22 cellular contexts compared by ENCODE assay signal in the genomic region with DNA sequence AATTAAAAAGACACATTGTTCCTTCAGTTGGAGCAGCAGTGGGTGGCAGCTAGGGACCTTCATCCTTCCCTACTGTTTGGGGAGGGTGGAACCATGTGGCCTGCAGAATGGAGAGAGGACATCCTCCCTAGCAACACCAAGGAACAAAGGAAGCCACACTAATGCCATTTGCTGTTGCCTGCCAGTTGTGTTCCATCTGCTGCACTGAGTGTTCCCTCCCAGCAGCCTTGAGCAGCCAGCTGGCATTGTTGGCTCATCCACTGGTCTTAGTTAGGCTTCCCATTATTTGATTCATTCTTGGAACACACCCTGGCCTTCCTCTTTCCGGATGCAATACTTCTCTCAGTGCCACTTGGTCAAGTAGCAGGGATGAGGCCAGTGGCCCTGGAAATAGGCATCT. TPM values are rescaled to one million over a fixed set of nuclear protein-coding genes. Genes with fewer than 3 reads are reported as not detected.
DNase-seq lines count a peak whose midpoint lies in the region; ATAC-seq and TF ChIP-seq lines count a peak whose summit lies in the region.
"Had no signal": no experiment of that assay in that cellular context is flagged by ENCODE, and none has a peak within 500 bp of the region (broad histone marks: within the 10 kb centered on the region; RNA-seq: fewer than 3 reads in every experiment).

No MANE protein-coding gene starts in this region.

- TF ChIP-seq CTCF in hepatocyte (IDR thresholded peaks at IDR 0.05; ENCODE audit: poor library complexity), result no peak

- H3K4me3 ChIP-seq in hepatocyte, result no peak overlapping the region
- H3K4me3 ChIP-seq: BLaER1 treated with 17β-estradiol and CSF1 and Interleukin-3, amounts not matched to agents 10 nM and 100 nM; esophagus muscularis mucosa; neural progenitor cell; spleen; upper lobe of right lung had no signal

- DNase-seq in NCI-H2029 (lab: John Stamatoyannopoulos, UW) (peak; percentile 38), NCI-H2029 treated with DMSO at 0.1 percent for 48 hours (lab: John Stamatoyannopoulos, UW) (no peak), NCI-H2196 treated with DMSO at 0.1 percent for 48 hours (lab: John Stamatoyannopoulos, UW; ENCODE audit: unreplicated experiment) (peak; percentile 11), fibroblast of gingiva (ENCODE audit: low read depth) (peak; percentile 35), putamen (ENCODE audit: low spot score) (peak; percentile 4), AG08395 (ENCODE audit: low spot score) (no peak), hepatocyte (ENCODE audit: low spot score) (no peak)
- DNase-seq: activated CD8-positive, alpha-beta memory T cell treated with anti-CD3 and anti-CD28 coated beads for 24 hours; activated T-cell treated with anti-CD3 and anti-CD28 coated beads, Interleukin-2, amount 50 U/mL, for 72 hours; effector CD8-positive, alpha-beta T cell; NCI-H1105; NCI-H2107; stimulated activated CD4-positive, alpha-beta T cell treated with anti-CD3 and anti-CD28 coated beads, Interleukin-4, amount 100 ng/mL, for 4 hours; SW 1271; upper lobe of right lung had no signal

- no peak for ATAC-seq in HG02885 (IDR thresholded peaks at IDR 0.05; ENCODE audit: poor library complexity, unreplicated experiment)
- ATAC-seq: activated naive CD4-positive, alpha-beta T cell treated with anti-CD3 and anti-CD28 coated beads, Interleukin-2, amount 50 U/mL, for 72 hours; activated T-cell treated with anti-CD3 and anti-CD28 coated beads, Interleukin-2, amount 50 U/mL, for 72 hours; left lobe of liver; upper lobe of right lung had no signal

- H3K9me3 ChIP-seq in hepatocyte (ENCODE audit: low read depth), result no peaks in the 10 kb centered on the region
- H3K9me3 ChIP-seq: upper lobe of right lung had no signal

- H3K79me2 ChIP-seq in hepatocyte, result no peaks in the 10 kb centered on the region

- no peaks in the 10 kb centered on the region for H4K20me1 ChIP-seq in hepatocyte (ENCODE audit: insufficient read depth, poor library complexity, severe bottlenecking)
- H4K20me1 ChIP-seq: BLaER1 treated with 17β-estradiol and CSF1 and Interleukin-3, amounts not matched to agents 10 nM and 100 nM had no signal

- no peak overlapping the region for H2AFZ ChIP-seq in hepatocyte
- H2AFZ ChIP-seq: neural progenitor cell had no signal

- no peaks in the 10 kb centered on the region for H3K9me2 ChIP-seq in hepatocyte (replicated peaks; ENCODE audit: insufficient read depth)

- no peak overlapping the region for H3K27ac ChIP-seq in hepatocyte
- H3K27ac ChIP-seq: BLaER1 treated with 17β-estradiol and CSF1 and Interleukin-3, amounts not matched to agents 10 nM and 100 nM; esophagus muscularis mucosa; neural progenitor cell; upper lobe of right lung had no signal

- H3K27me3 ChIP-seq in hepatocyte, result no peaks in the 10 kb centered on the region
- H3K27me3 ChIP-seq: BLaER1 treated with 17β-estradiol and CSF1 and Interleukin-3, amounts not matched to agents 10 nM and 100 nM; esophagus muscularis mucosa; neural progenitor cell; spleen; upper lobe of right lung had no signal

- no peaks in the 10 kb centered on the region for H3K4me1 ChIP-seq in hepatocyte (ENCODE audit: insufficient read depth)
- H3K4me1 ChIP-seq: esophagus muscularis mucosa, neural progenitor cell, spleen, upper lobe of right lung had no signal

- no peak overlapping the region for H3K4me2 ChIP-seq in hepatocyte
- H3K4me2 ChIP-seq: BLaER1 treated with 17β-estradiol and CSF1 and Interleukin-3, amounts not matched to agents 10 nM and 100 nM; neural progenitor cell had no signal

- WGBS in hepatocyte (ENCODE audit: low lambda C conversion rate, missing lambda C conversion rate), result 81% methylated on average over 1 of the region's 1 CpG

- no peaks in the 10 kb centered on the region for H3K36me3 ChIP-seq in hepatocyte (replicated peaks; ENCODE audit: insufficient read depth, low read depth)
- H3K36me3 ChIP-seq: BLaER1 treated with 17β-estradiol and CSF1 and Interleukin-3, amounts not matched to agents 10 nM and 100 nM; esophagus muscularis mucosa; neural progenitor cell; spleen; upper lobe of right lung had no signal

RNA-seq across cellular contexts. Expression of a gene that starts 25.0 kb away (rescaled TPM):
- total RNA-seq in hepatocyte, result 22.2 TPM in 2 replicates
- polyA plus RNA-seq in hepatocyte, result 53.1 and 55.1 TPM in 2 replicates

RNA-seq across cellular contexts. Expression of a gene that starts 59.7 kb away (rescaled TPM):
- 23.9 and 35.1 TPM in 2 replicates for total RNA-seq in hepatocyte
- polyA plus RNA-seq in hepatocyte, result 23.5 and 32.0 TPM in 2 replicates

Comparison
In these comparisons a context has a peak if more than half of its experiments do, and no peak if none do; other contexts are left out.
1. DNase-seq: peak in NCI-H2029 (single experiment), NCI-H2196 treated with DMSO at 0.1 percent for 48 hours (single experiment), fibroblast of gingiva (single experiment) and putamen (single experiment); none in NCI-H2029 treated with DMSO at 0.1 percent for 48 hours (single experiment), AG08395 (single experiment) and hepatocyte (single experiment).